In genomic region chr3:157155591-157155990, GRCh38 we compare ENCODE assay signal across 9 cellular contexts. TPM values are rescaled to one million over a fixed set of nuclear protein-coding genes. Genes with fewer than 3 reads are reported as not detected.
DNase-seq lines count a peak whose midpoint lies in the region; ATAC-seq and TF ChIP-seq lines count a peak whose summit lies in the region.
"Had no signal": no experiment of that assay in that cellular context is flagged by ENCODE, and none has a peak within 500 bp of the region (broad histone marks: within the 10 kb centered on the region; RNA-seq: fewer than 3 reads in every experiment).

No MANE protein-coding gene starts in this region.

- peak overlapping the region; percentile 93 for H3K4me3 Mint-ChIP-seq in activated T-helper 1 cell treated with anti-CD3 and anti-CD28 coated beads, Interleukin-12 subunit alpha, Interleukin-12 subunit beta, Interleukin-2, Interleukin-4 antibody, amounts not matched to agents 30 ng/mL and 10 ng/mL and 1 ng/mL, durations not matched to agents 14 hours and 24 hours and 36 hours
- H3K4me3 Mint-ChIP-seq in type B pancreatic cell: peak overlapping the region; percentile 69

- intact Hi-C loops in left ventricle myocardium inferior (cut with micrococcal nuclease) (no loop called here), Right ventricle myocardium inferior (cut with DNase I) (no loop called here)
- intact Hi-C loops in activated T-helper 1 cell treated with anti-CD3 and anti-CD28 coated beads, Interleukin-12 subunit alpha, Interleukin-12 subunit beta, Interleukin-2, Interleukin-4 antibody, amounts not matched to agents 30 ng/mL and 10 ng/mL and 1 ng/mL, durations not matched to agents 14 hours and 24 hours and 36 hours (cut with micrococcal nuclease): loop anchor here (5.0 kb wide), 1 partner anchor 1283 kb away; the partner anchor contains the start of gene GMPS

- no peak overlapping the region for H3K27ac ChIP-seq in left ventricle myocardium inferior (replicated peaks)
- no peak overlapping the region for H3K27ac ChIP-seq in iPS-18a (ENCODE audit: low read length)

- H3K4me1 Mint-ChIP-seq in activated T-helper 1 cell treated with anti-CD3 and anti-CD28 coated beads, Interleukin-12 subunit alpha, Interleukin-12 subunit beta, Interleukin-2, Interleukin-4 antibody, amounts not matched to agents 30 ng/mL and 10 ng/mL and 1 ng/mL, durations not matched to agents 14 hours and 24 hours and 36 hours (ENCODE audit: low read depth): peaks cover 76% of the 10 kb centered on the region
- peaks cover 39% of the 10 kb centered on the region for H3K4me1 Mint-ChIP-seq in type B pancreatic cell (ENCODE audit: unreplicated experiment)

- H3K27me3 ChIP-seq in left ventricle myocardium inferior (ENCODE audit: low read depth) (no peaks in the 10 kb centered on the region), iPS-18a (ENCODE audit: control insufficient read depth, insufficient read depth, low read length) (no peaks in the 10 kb centered on the region)

- H3K4me3 ChIP-seq in left ventricle myocardium inferior: peak overlapping the region; percentile 83
- H3K4me3 ChIP-seq in iPS-18a (ENCODE audit: low read length): peak overlapping the region; percentile 8

- H3K4me1 ChIP-seq in left ventricle myocardium inferior: peaks cover 81% of the 10 kb centered on the region
- peaks cover 15% of the 10 kb centered on the region for H3K4me1 ChIP-seq in iPS-18a (ENCODE audit: control insufficient read depth, low read depth, low read length)

- H3K9ac ChIP-seq in iPS-18a (ENCODE audit: low read length): no peak overlapping the region

- no peak for TF ChIP-seq CTCF in left ventricle myocardium inferior (IDR thresholded peaks at IDR 0.05; ENCODE audit: borderline replicate concordance)
- TF ChIP-seq CTCF in type B pancreatic cell (conservative IDR thresholded peaks at IDR 0.05): no peak

- H3K9me3 ChIP-seq in left ventricle myocardium inferior (replicated peaks) (no peaks in the 10 kb centered on the region), iPS-18a (ENCODE audit: control insufficient read depth, low read depth, low read length) (no peaks in the 10 kb centered on the region)

- no peak overlapping the region for H3K27ac Mint-ChIP-seq in activated T-helper 1 cell treated with anti-CD3 and anti-CD28 coated beads, Interleukin-12 subunit alpha, Interleukin-12 subunit beta, Interleukin-2, Interleukin-4 antibody, amounts not matched to agents 30 ng/mL and 10 ng/mL and 1 ng/mL, durations not matched to agents 14 hours and 24 hours and 36 hours
- no peak overlapping the region for H3K27ac Mint-ChIP-seq in type B pancreatic cell

- H3K36me3 ChIP-seq in left ventricle myocardium inferior (peaks cover 74% of the 10 kb centered on the region), iPS-18a (ENCODE audit: control insufficient read depth, low read depth, low read length) (peaks cover 83% of the 10 kb centered on the region)

- H3K36me3 Mint-ChIP-seq in activated T-helper 1 cell treated with anti-CD3 and anti-CD28 coated beads, Interleukin-12 subunit alpha, Interleukin-12 subunit beta, Interleukin-2, Interleukin-4 antibody, amounts not matched to agents 30 ng/mL and 10 ng/mL and 1 ng/mL, durations not matched to agents 14 hours and 24 hours and 36 hours (ENCODE audit: low read depth): peaks cover 82% of the 10 kb centered on the region
- H3K36me3 Mint-ChIP-seq in type B pancreatic cell: peaks cover 68% of the 10 kb centered on the region

- no peaks in the 10 kb centered on the region for H3K27me3 Mint-ChIP-seq in activated T-helper 1 cell treated with anti-CD3 and anti-CD28 coated beads, Interleukin-12 subunit alpha, Interleukin-12 subunit beta, Interleukin-2, Interleukin-4 antibody, amounts not matched to agents 30 ng/mL and 10 ng/mL and 1 ng/mL, durations not matched to agents 14 hours and 24 hours and 36 hours (ENCODE audit: insufficient read depth)
- no peaks in the 10 kb centered on the region for H3K27me3 Mint-ChIP-seq in type B pancreatic cell

- ATAC-seq in Right ventricle myocardium inferior (no peak), HG02763 (IDR thresholded peaks at IDR 0.05; ENCODE audit: unreplicated experiment) (no peak), GM18868 (IDR thresholded peaks at IDR 0.05; ENCODE audit: unreplicated experiment) (no peak)

- no peaks in the 10 kb centered on the region for H3K9me3 Mint-ChIP-seq in activated T-helper 1 cell treated with anti-CD3 and anti-CD28 coated beads, Interleukin-12 subunit alpha, Interleukin-12 subunit beta, Interleukin-2, Interleukin-4 antibody, amounts not matched to agents 30 ng/mL and 10 ng/mL and 1 ng/mL, durations not matched to agents 14 hours and 24 hours and 36 hours
- H3K9me3 Mint-ChIP-seq in type B pancreatic cell: no peaks in the 10 kb centered on the region

- DNase-seq in left ventricle myocardium inferior: no peak
- no peak for DNase-seq in Right ventricle myocardium inferior (ENCODE audit: missing footprints)
- no peak for DNase-seq in activated T-helper 1 cell treated with anti-CD3 and anti-CD28 coated beads, Interleukin-12 subunit alpha, Interleukin-12 subunit beta, Interleukin-2, Interleukin-4 antibody, amounts not matched to agents 30 ng/mL and 10 ng/mL and 1 ng/mL, durations not matched to agents 14 hours and 24 hours and 36 hours (ENCODE audit: low spot score)
- no peak for DNase-seq in type B pancreatic cell (ENCODE audit: extremely low spot score, unreplicated experiment)
- DNase-seq in NCI-H1092 (lab: John Stamatoyannopoulos, UW): no peak
- DNase-seq: effector CD4-positive, alpha-beta T cell had no signal

RNA-seq across cellular contexts. Expression of gene CCNL1, which starts 4.4 kb away (rescaled TPM):
- 19.2 TPM for total RNA-seq in left ventricle myocardium inferior
- total RNA-seq in Right ventricle myocardium inferior: 21.2 TPM
- total RNA-seq in activated T-helper 1 cell treated with anti-CD3 and anti-CD28 coated beads, Interleukin-12 subunit alpha, Interleukin-12 subunit beta, Interleukin-2, Interleukin-4 antibody, amounts not matched to agents 30 ng/mL and 10 ng/mL and 1 ng/mL, durations not matched to agents 14 hours and 24 hours and 36 hours: 167 and 204 TPM in 2 replicates
- total RNA-seq in type B pancreatic cell (ENCODE audit: low replicate concordance): 145 and 233 TPM in 2 replicates
